1 cellular context compared by ENCODE assay signal in genomic region chrX:118495061-118495921, GRCh38.
TF ChIP-seq lines count a peak whose summit lies in the region.

Gene DOCK11, plus strand, starts transcription at chrX:118495815. Its CDS starts 157 bp downstream, at chrX:118495972.

TF ChIP-seq in K562, 482 proteins besides CTCF, POLR2A, EP300 and RAD21 (continued from another document):
- TF ChIP-seq ZNF407 (IDR thresholded peaks at IDR 0.05; ENCODE audit: low read depth) (no peak), OTX1 (CRISPR knock-in tag; IDR thresholded peaks at IDR 0.05) (no peak), TFAM (CRISPR knock-in tag; conservative IDR thresholded peaks at IDR 0.05) (no peak), ZBTB7A (IDR thresholded peaks at IDR 0.05; ENCODE audit: borderline replicate concordance, control insufficient read depth, low read depth, low read length) (no peak; the same call in 1 of the 2 replicates), PHF20 (IDR thresholded peaks at IDR 0.05; ENCODE audit: partially characterized antibody) (no peak), KDM2B (CRISPR knock-in tag; IDR thresholded peaks at IDR 0.05) (no peak), ERF (CRISPR knock-in tag; IDR thresholded peaks at IDR 0.05) (no peak), ZNF318 (IDR thresholded peaks at IDR 0.05; ENCODE audit: borderline replicate concordance in 1 of 2, low read depth in 1 of 2) (no peak), ZNF384 (IDR thresholded peaks at IDR 0.05; ENCODE audit: low read depth, low read length) (peak; percentile 89), XRCC3 (IDR thresholded peaks at IDR 0.05) (no peak), RFX7 (CRISPR knock-in tag; IDR thresholded peaks at IDR 0.05) (no peak), SNIP1 (IDR thresholded peaks at IDR 0.05; ENCODE audit: low read depth) (no peak), ETS1 (conservative IDR thresholded peaks at IDR 0.05; ENCODE audit: control insufficient read depth, low read depth, low read length) (no peak), ZNF398 (CRISPR knock-in tag; IDR thresholded peaks at IDR 0.05) (no peak), ZNF551 (CRISPR knock-in tag; IDR thresholded peaks at IDR 0.05) (no peak), DMBX1 (CRISPR knock-in tag; IDR thresholded peaks at IDR 0.05; ENCODE audit: borderline replicate concordance) (no peak), ZNF12 (CRISPR knock-in tag; IDR thresholded peaks at IDR 0.05) (no peak), TSC22D4 (tag; IDR thresholded peaks at IDR 0.05) (no peak), HBP1 (CRISPR knock-in tag; IDR thresholded peaks at IDR 0.05) (0 out of 2 replicates have a peak, but pooled peaks have one; percentile 66), ZNF507 (tag; conservative IDR thresholded peaks at IDR 0.05) (no peak), GTF2F1 (IDR thresholded peaks at IDR 0.05; ENCODE audit: low read depth, low read length) (no peak), KLF13 (tag; IDR thresholded peaks at IDR 0.05; ENCODE audit: borderline replicate concordance, low read depth) (peak; percentile 85; the same call in 1 of the 2 replicates), IRF2 (CRISPR knock-in tag; IDR thresholded peaks at IDR 0.05) (no peak), ZNF263 (CRISPR knock-in tag; IDR thresholded peaks at IDR 0.05; ENCODE audit: borderline replicate concordance) (peak; percentile 92), SAFB2 (IDR thresholded peaks at IDR 0.05; ENCODE audit: borderline replicate concordance, low read depth, low read length, severe bottlenecking) (no peak), ZBTB9 (CRISPR knock-in tag; IDR thresholded peaks at IDR 0.05) (no peak), RBM39 (optimal IDR thresholded peaks at IDR 0.05; ENCODE audit: low read depth, low read length) (no peak), ZNF740 (CRISPR knock-in tag; IDR thresholded peaks at IDR 0.05) (peak; percentile 64), ZNF740 (tag; IDR thresholded peaks at IDR 0.05) (no peak; a peak in 1 of 4 replicates), HNRNPH1 (optimal IDR thresholded peaks at IDR 0.05; ENCODE audit: low read depth, low read length) (no peak)
